Comparison of ENCODE assay signal across 11 cellular contexts in genomic region chr5:151233576-151234202, GRCh38. TPM values are rescaled to one million over a fixed set of nuclear protein-coding genes. Genes with fewer than 3 reads are reported as not detected.
DNase-seq lines count a peak whose midpoint lies in the region; ATAC-seq and TF ChIP-seq lines count a peak whose summit lies in the region.
"Had no signal": no experiment of that assay in that cellular context is flagged by ENCODE, and none has a peak within 500 bp of the region (broad histone marks: within the 10 kb centered on the region; RNA-seq: fewer than 3 reads in every experiment).

No MANE protein-coding gene starts in this region.

- H3K4me1 ChIP-seq in left lung: peaks cover 0 to 21% of the 10 kb centered on the region in 2 donors

- H3K27me3 ChIP-seq in left lung: no peaks in the 10 kb centered on the region

- no peak overlapping the region for H3K4me3 ChIP-seq in left lung

- H3K9me3 ChIP-seq in left lung: no peaks in the 10 kb centered on the region

- intact Hi-C loops in left lung (cut with DNase I): loop anchor here in 1 of 2 donors (10.0 kb wide), 1 partner anchor 59 kb away; no protein-coding TSS in a partner anchor
- intact Hi-C loops in posterior vena cava (cut with DNase I): loop anchor here in 1 of 2 donors (10.0 kb wide), 1 partner anchor 179 kb away; no protein-coding TSS in a partner anchor
- intact Hi-C loops in activated CD4-positive, alpha-beta T cell treated with anti-CD3 and anti-CD28 coated beads for 36 hours (cut with DNase I, micrococcal nuclease): no loop called here

- CTCF ChIA-PET in activated CD4-positive, alpha-beta T cell treated with anti-CD3 and anti-CD28 coated beads for 36 hours (lab: Charles Lee): interaction anchor here (0.8 to 6.1 kb wide), 7 partner anchors 9 to 119 kb away, joined by 3 to 50 read pairs (median 6); partner anchors contain the start of genes CCDC69 and GM2A

- H3K36me3 Mint-ChIP-seq in activated CD4-positive, alpha-beta T cell treated with anti-CD3 and anti-CD28 coated beads for 36 hours (ENCODE audit: low read depth): no peaks in the 10 kb centered on the region

- peaks cover 14% of the 10 kb centered on the region for H3K4me1 Mint-ChIP-seq in activated CD4-positive, alpha-beta T cell treated with anti-CD3 and anti-CD28 coated beads for 36 hours

- no peak for TF ChIP-seq CTCF in GM20000 (IDR thresholded peaks at IDR 0.05; ENCODE audit: extremely low read depth, missing control alignments)
- TF ChIP-seq CTCF in left lung (IDR thresholded peaks at IDR 0.05): no peak

- ATAC-seq in GM18499 (IDR thresholded peaks at IDR 0.05; ENCODE audit: insufficient read depth, unreplicated experiment) (peak; percentile 59), HG03097 (IDR thresholded peaks at IDR 0.05; ENCODE audit: low FRiP score, unreplicated experiment) (peak; percentile 43), left lung (peak; percentile 11)
- no peak for ATAC-seq in activated CD4-positive, CD25-positive, alpha-beta regulatory T cell treated with anti-CD3 and anti-CD28 coated beads, Interleukin-2, amount 50 U/mL, for 24 hours
- ATAC-seq in activated CD4-positive, alpha-beta T cell treated with anti-CD3 and anti-CD28 coated beads for 36 hours: no peak

- H3K9me3 Mint-ChIP-seq in activated CD4-positive, alpha-beta T cell treated with anti-CD3 and anti-CD28 coated beads for 36 hours (ENCODE audit: low read depth): no peaks in the 10 kb centered on the region
- H3K9me3 Mint-ChIP-seq: dendritic cell treated with granulocyte-macrophage colony-stimulating factor and Interleukin-4, amounts not matched to agents 40 ng/mL and 50 ng/mL, for 4 days; neural crest cell had no signal

- no peak overlapping the region for H3K4me3 Mint-ChIP-seq in activated CD4-positive, alpha-beta T cell treated with anti-CD3 and anti-CD28 coated beads for 36 hours
- H3K4me3 Mint-ChIP-seq: dendritic cell treated with granulocyte-macrophage colony-stimulating factor and Interleukin-4, amounts not matched to agents 40 ng/mL and 50 ng/mL, for 4 days; neural crest cell had no signal

- no peaks in the 10 kb centered on the region for H3K36me3 ChIP-seq in left lung

- no peak overlapping the region for H3K27ac ChIP-seq in left lung

- no peak overlapping the region for H3K27ac Mint-ChIP-seq in activated CD4-positive, alpha-beta T cell treated with anti-CD3 and anti-CD28 coated beads for 36 hours
- H3K27ac Mint-ChIP-seq: dendritic cell treated with granulocyte-macrophage colony-stimulating factor and Interleukin-4, amounts not matched to agents 40 ng/mL and 50 ng/mL, for 4 days had no signal

- no peaks in the 10 kb centered on the region for H3K27me3 Mint-ChIP-seq in activated CD4-positive, alpha-beta T cell treated with anti-CD3 and anti-CD28 coated beads for 36 hours

- POLR2A ChIA-PET in activated CD4-positive, alpha-beta T cell treated with anti-CD3 and anti-CD28 coated beads for 36 hours (lab: Charles Lee): interaction anchor here (0.8 kb wide), 1 partner anchor 93 kb away, joined by 3 read pairs; no protein-coding TSS in a partner anchor

- DNase-seq in GM20000 (ENCODE audit: low spot score): peak; percentile 69
- no peak for DNase-seq in left lung
- no peak for DNase-seq in HuH-7 (ENCODE audit: low spot score)
- DNase-seq in posterior vena cava (ENCODE audit: low spot score): no peak
- DNase-seq in activated CD4-positive, alpha-beta T cell treated with anti-CD3 and anti-CD28 coated beads for 36 hours: no peak
- DNase-seq: NCI-H2029 treated with DMSO at 0.1 percent for 48 hours had no signal

RNA-seq across cellular contexts. Expression of gene CCDC69, which starts 9.8 kb away (rescaled TPM):
- 10 to 100 TPM; 34.6 to 66.4 TPM for total RNA-seq in left lung
- total RNA-seq in posterior vena cava: 10 to 100 TPM; 70.6 to 72.4 TPM
- 10 to 100 TPM; 24.8 to 26.9 TPM for total RNA-seq in activated CD4-positive, alpha-beta T cell treated with anti-CD3 and anti-CD28 coated beads for 36 hours

RNA-seq across cellular contexts. Expression of gene GM2A, which starts 19.3 kb away (rescaled TPM):
- total RNA-seq in left lung: 10 to 100 TPM; 66.1 to 70.0 TPM
- 10 to 100 TPM; 23.4 to 41.6 TPM for total RNA-seq in posterior vena cava
- total RNA-seq in activated CD4-positive, alpha-beta T cell treated with anti-CD3 and anti-CD28 coated beads for 36 hours: 10 to 100 TPM; 17.2 to 19.3 TPM

Comparison
In these comparisons a context has a peak if more than half of its experiments do, and no peak if none do; other contexts are left out.
1. ATAC-seq: peak in GM18499 (single experiment), HG03097 (single experiment) and left lung (single experiment); none in activated CD4-positive, CD25-positive, alpha-beta regulatory T cell treated with anti-CD3 and anti-CD28 coated beads, Interleukin-2, amount 50 U/mL, for 24 hours (0 of 2) and activated CD4-positive, alpha-beta T cell treated with anti-CD3 and anti-CD28 coated beads for 36 hours (single experiment).